Comparison of ENCODE assay signal across 9 cellular contexts in the genomic region with DNA sequence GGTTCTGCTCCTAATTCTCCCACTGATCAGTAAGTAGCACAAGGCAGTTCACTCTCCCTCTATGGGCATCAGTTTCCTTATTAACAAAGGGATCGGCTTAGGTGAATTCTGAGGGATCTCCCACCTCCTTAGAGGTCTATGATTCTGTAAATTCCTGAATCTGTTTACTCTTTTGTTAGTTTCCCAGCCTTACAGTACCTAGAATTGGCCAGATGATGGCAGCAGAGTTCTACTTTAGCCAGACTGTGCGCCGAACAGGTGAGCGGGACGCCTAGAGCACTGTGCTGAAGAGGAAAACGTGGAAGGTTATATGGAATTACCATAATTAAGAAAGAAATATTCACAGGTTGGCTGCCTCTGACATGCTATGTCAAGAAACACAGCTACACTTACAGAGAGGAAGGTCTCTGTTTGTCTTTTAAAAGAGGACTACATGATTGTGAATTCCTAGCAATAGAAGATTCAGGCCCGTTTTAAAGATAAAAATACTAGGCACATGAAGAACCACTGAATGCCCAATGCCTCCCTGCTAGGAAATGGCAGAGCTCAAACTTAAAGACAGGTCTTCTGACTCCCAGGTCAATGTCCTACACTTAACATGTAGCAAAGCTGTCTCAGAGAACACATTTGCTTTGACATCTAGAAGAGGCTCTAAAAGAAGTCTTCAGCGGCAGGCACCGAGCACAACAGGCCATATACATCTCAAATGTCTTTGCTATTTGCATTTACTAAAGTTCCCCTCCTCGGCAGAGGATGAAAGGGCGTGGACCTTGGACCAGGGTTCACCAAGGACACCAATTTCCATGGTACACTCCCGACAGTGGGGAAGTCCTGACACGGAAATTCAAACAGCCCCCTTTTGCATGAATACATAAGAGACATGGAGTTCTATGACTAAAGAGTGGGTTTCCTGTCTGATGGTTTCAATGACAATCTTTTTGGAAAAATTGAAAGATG.
DNase-seq lines count a peak whose midpoint lies in the region; ATAC-seq, FAIRE-seq and TF ChIP-seq lines count a peak whose summit lies in the region.
"Had no signal": no experiment of that assay in that cellular context is flagged by ENCODE, and none has a peak within 500 bp of the region (broad histone marks: within the 10 kb centered on the region; RNA-seq: fewer than 3 reads in every experiment).

No MANE protein-coding gene starts in this region.

- no peak for TF ChIP-seq EP300 in GM12878 (IDR thresholded peaks at IDR 0.05; ENCODE audit: borderline replicate concordance in 1 of 2, control insufficient read depth in 1 of 2, low read depth in 2 of 2, low read length in 2 of 2)

- H3K4me3 Mint-ChIP-seq in immature natural killer cell = no peak overlapping the region
- H3K4me3 Mint-ChIP-seq: natural killer cell treated with Interleukin-12 subunit alpha and Interleukin-12 subunit beta and Interleukin-15 and Interleukin-18, amount 100 ng/mL, for 72 hours had no signal

- RAD21 ChIA-PET in GM12878 (lab: Charles Lee; ENCODE audit: unreplicated experiment) = no interaction called here

- no peaks in the 10 kb centered on the region for H3K79me2 ChIP-seq in GM12878 (ENCODE audit: control insufficient read depth, insufficient read depth, low read length)

- peak; percentile 75 for DNase-seq in activated effector memory CD4-positive, alpha-beta T cell treated with anti-CD3 and anti-CD28 coated beads, Interleukin-2, amount 50 U/mL, for 16 hours
- no peak for DNase-seq in activated effector memory CD4-positive, alpha-beta T cell treated with Interleukin-2 at 50 U/mL for 16 hours
- DNase-seq in NAMALWA (ENCODE audit: low spot score) (peak; percentile 62), GM12878 (ENCODE audit: low read depth, low spot score) (peak; percentile 8), immature natural killer cell (peak in 2 of 3 donors; percentile 5 to 7)
- DNase-seq in stimulated activated CD4-positive, alpha-beta T cell treated with anti-CD3 and anti-CD28 coated beads, Interleukin-1b, Interleukin-23, amount 100 ng/mL, for 1 hour (ENCODE audit: low read depth in 2 of 2) = peak; percentile 2 to 7

- no peak for TF ChIP-seq POLR2A in GM12878 (IDR thresholded peaks at IDR 0.05; ENCODE audit: low read depth, low read length)

- no peaks in the 10 kb centered on the region for H3K36me3 Mint-ChIP-seq in immature natural killer cell
- H3K36me3 Mint-ChIP-seq: natural killer cell treated with Interleukin-12 subunit alpha and Interleukin-12 subunit beta and Interleukin-15 and Interleukin-18, amount 100 ng/mL, for 72 hours had no signal

- SMC1A ChIA-PET in GM12878 (lab: Charles Lee; ENCODE audit: uncharacterized antibody, unreplicated experiment) = interaction anchor here (1.7 kb wide), 1 partner anchor 1105 kb away, joined by 5 read pairs; no protein-coding TSS in a partner anchor

- WGBS in GM12878 (ENCODE audit: insufficient coverage, insufficient replicate concordance, low lambda C conversion rate, missing lambda C conversion rate) = 12% methylated on average over 13 of the region's 13 CpGs

- no peaks in the 10 kb centered on the region for H3K9me3 ChIP-seq in GM12878 (replicated peaks; ENCODE audit: control insufficient read depth, insufficient read depth, low read length)

- H3K27me3 ChIP-seq in GM12878 (replicated peaks in 1 of 2; ENCODE audit: control insufficient read depth in 2 of 2, insufficient read depth in 2 of 2, low read length in 1 of 2) = no peaks in the 10 kb centered on the region; a peak in 1 of 4 replicates

- TF ChIP-seq CTCF in GM12878 (IDR thresholded peaks at IDR 0.05 in 2 of 3, conservative IDR thresholded peaks at IDR 0.05 in 1 of 3; ENCODE audit: control insufficient read depth in 2 of 3, extremely low read depth in 1 of 3, insufficient read depth in 1 of 3, low read depth in 3 of 3, low read length in 3 of 3) = peak; percentile 78 to 85 (median 85)

- H3K9ac ChIP-seq in GM12878 (ENCODE audit: control insufficient read depth, insufficient read depth, low read length) = no peak overlapping the region

- BruUV-seq in GM12878 (replicated peaks; lab: Mats Ljungman, UMichigan) = no TSS peak

- no peaks in the 10 kb centered on the region for H3K9me3 Mint-ChIP-seq in immature natural killer cell
- H3K9me3 Mint-ChIP-seq: natural killer cell treated with Interleukin-12 subunit alpha and Interleukin-12 subunit beta and Interleukin-15 and Interleukin-18, amount 100 ng/mL, for 72 hours had no signal

- no peak overlapping the region for H2AFZ ChIP-seq in GM12878 (ENCODE audit: control insufficient read depth, low read depth, low read length)

- intact Hi-C loops in GM12878 (cut with micrococcal nuclease; ENCODE audit: unreplicated experiment) = loop anchor here (1.0 to 5.0 kb wide), 2 partner anchors 336 to 1105 kb away; no protein-coding TSS in a partner anchor

- POLR2A ChIA-PET in GM12878 (lab: Charles Lee) = no interaction called here

- peak; percentile 88 for TF ChIP-seq RAD21 in GM12878 (IDR thresholded peaks at IDR 0.05; ENCODE audit: insufficient read depth, low read depth, low read length)

- peak; percentile 90 for ATAC-seq in HG02588 (IDR thresholded peaks at IDR 0.05; ENCODE audit: unreplicated experiment)
- peak; percentile 94 for ATAC-seq in SK-N-SH treated with all-trans-retinoic acid at 6 μM for 48 hours
- ATAC-seq in GM12878 = peak; percentile 92

- H3K36me3 ChIP-seq in GM12878 (ENCODE audit: control insufficient read depth in 2 of 2, insufficient read depth in 2 of 2, low read length in 1 of 2) = no peaks in the 10 kb centered on the region

- H4K20me1 ChIP-seq in GM12878 (ENCODE audit: control insufficient read depth, insufficient read depth) = no peaks in the 10 kb centered on the region

- CTCF ChIA-PET in GM12878 (lab: Yijun Ruan, JAX) = interaction anchor here (0.6 to 1.8 kb wide), 10 partner anchors 10 to 1107 kb away, joined by 3 to 8 read pairs (median 3); no protein-coding TSS in a partner anchor

- no peak overlapping the region for H3K4me3 ChIP-seq in GM12878

- H3K4me2 ChIP-seq in GM12878 (ENCODE audit: control insufficient read depth, insufficient read depth) = no peak overlapping the region

- H3K27ac Mint-ChIP-seq in immature natural killer cell = no peak overlapping the region
- H3K27ac Mint-ChIP-seq: natural killer cell treated with Interleukin-12 subunit alpha and Interleukin-12 subunit beta and Interleukin-15 and Interleukin-18, amount 100 ng/mL, for 72 hours had no signal

- in situ Hi-C loops in GM12878 (cut with MboI) = loop anchor here (5.0 kb wide), 1 partner anchor 335 kb away; no protein-coding TSS in a partner anchor

- H3K4me1 Mint-ChIP-seq in immature natural killer cell = no peaks in the 10 kb centered on the region

- FAIRE-seq in GM12878 (lab: Jason Lieb, UNC) = peak; percentile 88

- no peak overlapping the region for H3K27ac ChIP-seq in GM12878 (ENCODE audit: control insufficient read depth, insufficient read depth)

- no peaks in the 10 kb centered on the region for H3K4me1 ChIP-seq in GM12878 (ENCODE audit: control insufficient read depth, insufficient read depth, low read length)

- peaks cover 0 to 4% (median 0%) of the 10 kb centered on the region in 3 donors for H3K27me3 Mint-ChIP-seq in immature natural killer cell (ENCODE audit: low read depth in 3 of 3)

TF ChIP-seq in SK-N-SH treated with all-trans-retinoic acid at 6 μM for 48 hours, 23 proteins besides CTCF, POLR2A, EP300 and RAD21:
- TF ChIP-seq ARNTL (CRISPR knock-in tag; IDR thresholded peaks at IDR 0.05; ENCODE audit: borderline replicate concordance, low read depth) = no peak
- no peak for TF ChIP-seq ZC3H10 (CRISPR knock-in tag; IDR thresholded peaks at IDR 0.05)
- TF ChIP-seq ZNF8 (CRISPR knock-in tag; IDR thresholded peaks at IDR 0.05) = no peak
- no peak for TF ChIP-seq ESRRG (CRISPR knock-in tag; IDR thresholded peaks at IDR 0.05)

TF ChIP-seq in GM12878, 131 proteins besides CTCF, POLR2A, EP300 and RAD21 (continues in another document):
- no peak for TF ChIP-seq IRF5 (IDR thresholded peaks at IDR 0.05; ENCODE audit: borderline replicate concordance)
- TF ChIP-seq SIN3A (IDR thresholded peaks at IDR 0.05; ENCODE audit: low read depth, low read length) = no peak
- TF ChIP-seq NFIC (IDR thresholded peaks at IDR 0.05; ENCODE audit: low read depth, low read length) = no peak
- no peak for TF ChIP-seq MEF2A (IDR thresholded peaks at IDR 0.05; ENCODE audit: insufficient read depth, low read depth, low read length)
- TF ChIP-seq SRF (IDR thresholded peaks at IDR 0.05; ENCODE audit: low read depth in 2 of 2, low read length in 2 of 2) = no peak
- no peak for TF ChIP-seq PKNOX1 (IDR thresholded peaks at IDR 0.05)
- no peak for TF ChIP-seq ESRRA (IDR thresholded peaks at IDR 0.05; ENCODE audit: low read length)
- TF ChIP-seq BACH1 (IDR thresholded peaks at IDR 0.05; ENCODE audit: borderline replicate concordance) = no peak
- TF ChIP-seq SIX5 (IDR thresholded peaks at IDR 0.05; ENCODE audit: low read depth, low read length, severe bottlenecking) = no peak
- TF ChIP-seq SMC3 (IDR thresholded peaks at IDR 0.05; ENCODE audit: borderline replicate concordance, low read length) = peak; percentile 55
- no peak for TF ChIP-seq BCL11A (IDR thresholded peaks at IDR 0.05; ENCODE audit: low read depth, low read length)
- no peak for TF ChIP-seq CREM (IDR thresholded peaks at IDR 0.05; ENCODE audit: low read depth)
